Comparison of ENCODE assay signal across 20 cellular contexts in genomic region chr17:43879723-43880419, GRCh38. TPM values are rescaled to one million over a fixed set of nuclear protein-coding genes. Genes with fewer than 3 reads are reported as not detected.
"Had no signal": no experiment of that assay in that cellular context is flagged by ENCODE, and none has a peak within 500 bp of the region (broad histone marks: within the 10 kb centered on the region; RNA-seq: fewer than 3 reads in every experiment).

No MANE protein-coding gene starts in this region.

- H3K4me1 Mint-ChIP-seq: activated CD4-positive, alpha-beta T cell treated with anti-CD3 and anti-CD28 coated beads, Interleukin-2, amount 10 ng/mL, durations not matched to agents 7 days and 5 days; activated naive CD8-positive, alpha-beta T cell treated with anti-CD3 and anti-CD28 coated beads, Interleukin-2, amount 50 U/mL, for 24 hours had no signal

- ATAC-seq: activated naive CD8-positive, alpha-beta T cell treated with anti-CD3 and anti-CD28 coated beads, Interleukin-2, amount 50 U/mL, for 24 hours had no signal

- H3K4me3 ChIP-seq: ascending aorta, body of pancreas, PC-9, SK-N-MC had no signal

- H3K27ac ChIP-seq: ascending aorta, body of pancreas, PC-9, VCaP had no signal

- H3K4me2 ChIP-seq: PC-9 had no signal

- H3K36me3 Mint-ChIP-seq: activated CD4-positive, alpha-beta memory T cell treated with anti-CD3 and anti-CD28 coated beads for 36 hours; activated naive CD4-positive, alpha-beta T cell treated with anti-CD3 and anti-CD28 coated beads, Interleukin-2, amount 50 U/mL, for 72 hours; T-cell had no signal

- H3K4me3 Mint-ChIP-seq: activated CD4-positive, alpha-beta memory T cell treated with anti-CD3 and anti-CD28 coated beads for 36 hours; activated CD4-positive, alpha-beta T cell treated with anti-CD3 and anti-CD28 coated beads, Interleukin-2, amount 10 ng/mL, durations not matched to agents 7 days and 5 days; activated naive CD8-positive, alpha-beta T cell treated with anti-CD3 and anti-CD28 coated beads, Interleukin-2, amount 50 U/mL, for 24 hours; activated T-cell treated with anti-CD3 and anti-CD28 coated beads, Interleukin-2, amount 50 U/mL, for 4 hours; T-cell had no signal

- H3K4me1 ChIP-seq: ascending aorta had no signal

- H3K9me3 Mint-ChIP-seq: activated CD4-positive, alpha-beta memory T cell treated with anti-CD3 and anti-CD28 coated beads for 36 hours; activated CD4-positive, alpha-beta T cell treated with anti-CD3 and anti-CD28 coated beads, Interleukin-2, amount 10 ng/mL, durations not matched to agents 7 days and 5 days; activated naive CD4-positive, alpha-beta T cell treated with anti-CD3 and anti-CD28 coated beads, Interleukin-2, amount 50 U/mL, for 72 hours; activated naive CD8-positive, alpha-beta T cell treated with anti-CD3 and anti-CD28 coated beads, Interleukin-2, amount 50 U/mL, for 24 hours; activated T-cell treated with anti-CD3 and anti-CD28 coated beads, Interleukin-2, amount 50 U/mL, for 4 hours; T-cell had no signal

- H3K27me3 Mint-ChIP-seq: activated CD4-positive, alpha-beta memory T cell treated with anti-CD3 and anti-CD28 coated beads for 36 hours; activated naive CD8-positive, alpha-beta T cell treated with anti-CD3 and anti-CD28 coated beads, Interleukin-2, amount 50 U/mL, for 24 hours had no signal

- H3K9me3 ChIP-seq: ascending aorta, body of pancreas had no signal

- H3K27ac Mint-ChIP-seq: activated CD4-positive, alpha-beta memory T cell treated with anti-CD3 and anti-CD28 coated beads for 36 hours; activated CD4-positive, alpha-beta T cell treated with anti-CD3 and anti-CD28 coated beads, Interleukin-2, amount 10 ng/mL, durations not matched to agents 7 days and 5 days; activated naive CD8-positive, alpha-beta T cell treated with anti-CD3 and anti-CD28 coated beads, Interleukin-2, amount 50 U/mL, for 24 hours; T-cell had no signal

- H3K27me3 ChIP-seq: ascending aorta, body of pancreas had no signal

- DNase-seq: amniotic stem cell, Kasumi-1, NCI-H187 treated with DMSO at 0.1 percent for 48 hours, NCI-H2171, NCI-H2227 treated with DMSO at 0.1 percent for 48 hours, NCI-H446 treated with DMSO at 0.1 percent for 48 hours, NCI-H524 treated with DMSO at 0.1 percent for 48 hours, SIG-M5 had no signal

- H2AFZ ChIP-seq: PC-9 had no signal

RNA-seq across cellular contexts. Expression of gene CD300LG, which starts 32.9 kb away (rescaled TPM):
- total RNA-seq: activated CD4-positive, alpha-beta memory T cell treated with anti-CD3 and anti-CD28 coated beads for 36 hours; activated CD4-positive, alpha-beta T cell treated with anti-CD3 and anti-CD28 coated beads, Interleukin-2, amount 10 ng/mL, durations not matched to agents 7 days and 5 days; activated naive CD4-positive, alpha-beta T cell treated with anti-CD3 and anti-CD28 coated beads, Interleukin-2, amount 50 U/mL, for 72 hours; activated T-cell treated with anti-CD3 and anti-CD28 coated beads, Interleukin-2, amount 50 U/mL, for 4 hours; bronchial epithelial cell; PC-9; T-cell had no signal

RNA-seq across cellular contexts. Expression of gene MPP3, which starts 46.9 kb away (rescaled TPM):
- total RNA-seq: activated CD4-positive, alpha-beta T cell treated with anti-CD3 and anti-CD28 coated beads, Interleukin-2, amount 10 ng/mL, durations not matched to agents 7 days and 5 days had no signal
